ENCODE assay signal across 11 cellular contexts in the genomic region with DNA sequence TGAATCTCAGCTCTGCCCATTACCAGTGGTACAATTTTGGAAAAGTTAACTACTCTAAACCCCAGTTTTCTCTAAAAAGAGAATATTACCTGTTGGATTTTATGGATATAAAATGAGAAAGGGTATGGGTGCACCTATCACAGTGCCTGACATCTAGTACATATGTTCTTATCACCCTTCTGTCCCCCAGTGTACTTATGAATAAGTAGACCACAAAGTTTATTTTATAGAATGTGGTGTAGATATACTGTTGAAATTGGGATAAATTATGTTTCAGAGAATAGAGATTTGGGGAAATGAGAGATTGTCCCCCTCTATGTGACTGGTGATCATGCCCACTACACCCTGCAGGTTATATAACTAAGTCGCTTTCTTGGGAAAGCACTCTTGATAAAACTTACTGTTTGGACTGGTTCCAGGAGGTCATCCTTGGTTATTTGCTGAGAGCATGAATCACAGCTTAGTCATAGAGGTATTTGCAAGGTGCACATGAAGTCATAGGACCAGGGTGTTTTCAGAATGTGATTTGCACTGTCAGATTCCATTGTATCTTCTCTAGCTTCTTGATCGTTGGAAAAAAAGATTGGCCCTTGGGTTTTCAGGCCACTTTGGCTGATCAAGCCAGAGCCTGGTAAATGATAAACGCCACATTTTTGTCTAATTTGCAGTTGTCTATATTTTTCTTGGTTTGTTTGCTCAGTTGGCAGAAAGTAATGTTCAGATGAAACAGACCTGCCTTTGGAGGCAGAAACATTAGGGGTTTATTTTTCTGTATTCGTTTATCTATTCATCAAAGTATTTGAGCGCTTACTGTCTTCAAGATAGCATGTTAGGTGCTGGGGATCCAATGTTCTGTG. TPM values are rescaled to one million over a fixed set of nuclear protein-coding genes. Genes with fewer than 3 reads are reported as not detected.
A peak's percentile ranks its signal among the peaks of the same experiment; 100 is the strongest.
DNase-seq lines count a peak whose midpoint lies in the region; ATAC-seq and TF ChIP-seq lines count a peak whose summit lies in the region.
"Had no signal": no experiment of that assay in that cellular context is flagged by ENCODE, and none has a peak within 500 bp of the region (broad histone marks: within the 10 kb centered on the region; RNA-seq: fewer than 3 reads in every experiment).

No MANE protein-coding gene starts in this region.

- no peaks in the 10 kb centered on the region for H4K20me1 ChIP-seq in fibroblast of lung (ENCODE audit: control insufficient read depth, extremely low read depth, insufficient read depth, low read length)

- H3K9ac ChIP-seq in fibroblast of lung (ENCODE audit: insufficient read depth, low read length): no peak overlapping the region

- DNase-seq in DMS79 (lab: John Stamatoyannopoulos, UW) (peak; percentile 3), DMS79 treated with DMSO at 0.1 percent for 48 hours (lab: John Stamatoyannopoulos, UW) (no peak), RPMI7951 (ENCODE audit: low read depth) (peak; percentile 82), fibroblast of lung (ENCODE audit: low read depth in 2 of 2) (peak; percentile 21 to 84), renal cortical epithelial cell (ENCODE audit: low read depth) (peak; percentile 99), BE2C (no peak), GM19240 (ENCODE audit: insufficient read length, low spot score) (no peak)
- DNase-seq: effector CD8-positive, alpha-beta T cell; NCI-H146; SHP77 had no signal

- H3K4me3 ChIP-seq in fibroblast of lung (replicated peaks in 1 of 4; ENCODE audit: control extremely low read depth in 1 of 4, insufficient read depth in 1 of 4, low read depth in 3 of 4, low read length in 4 of 4): no peak overlapping the region
- no peak overlapping the region for H3K4me3 ChIP-seq in BE2C (ENCODE audit: low read depth, low read length)

- TF ChIP-seq CTCF in fibroblast of lung (conservative IDR thresholded peaks at IDR 0.05 in 1 of 2, IDR thresholded peaks at IDR 0.05 in 1 of 2; ENCODE audit: low read depth in 1 of 2, low read length in 2 of 2): no peak
- no peak for TF ChIP-seq CTCF in BE2C (IDR thresholded peaks at IDR 0.05; ENCODE audit: low read depth, low read length)

- H3K27ac ChIP-seq in fibroblast of lung (ENCODE audit: insufficient read depth, low read length): no peak overlapping the region

- H3K4me1 ChIP-seq in fibroblast of lung (ENCODE audit: control insufficient read depth, extremely low read depth, insufficient read depth, low read length) (peaks cover 2% of the 10 kb centered on the region), BE2C (no peaks in the 10 kb centered on the region)

- H3K36me3 ChIP-seq in fibroblast of lung (ENCODE audit: control insufficient read depth, insufficient read depth, low read length) (no peaks in the 10 kb centered on the region), BE2C (no peaks in the 10 kb centered on the region)

- no peak overlapping the region for H3K4me2 ChIP-seq in fibroblast of lung (ENCODE audit: extremely low read depth, insufficient read depth, low read length)

- H3K9me3 ChIP-seq in fibroblast of lung (ENCODE audit: control insufficient read depth, insufficient read depth, low read depth, low read length) (no peaks in the 10 kb centered on the region), BE2C (no peaks in the 10 kb centered on the region)

- H2AFZ ChIP-seq in fibroblast of lung (ENCODE audit: low read length): no peak overlapping the region

- H3K79me2 ChIP-seq in fibroblast of lung (ENCODE audit: control insufficient read depth, insufficient read depth, low read length): no peaks in the 10 kb centered on the region

- H3K27me3 ChIP-seq in fibroblast of lung (ENCODE audit: control insufficient read depth, insufficient read depth, low read length) (no peaks in the 10 kb centered on the region), BE2C (no peaks in the 10 kb centered on the region)

- ATAC-seq in GM21619 (IDR thresholded peaks at IDR 0.05; ENCODE audit: unreplicated experiment): no peak

RNA-seq across cellular contexts. Expression of gene STX3, which starts 21.3 kb away (rescaled TPM):
- 23.9 and 32.0 TPM in 2 replicates for total RNA-seq in RPMI7951 (2014; rRNA removed; shearing (Covaris generic))
- total RNA-seq in fibroblast of lung: 19.0 and 23.9 TPM in 2 replicates
- 21.9 and 22.0 TPM in 2 replicates for polyA plus RNA-seq in fibroblast of lung
- 11.1 and 14.8 TPM in 2 replicates for polyA plus RNA-seq in fibroblast of lung (2012)
- 4.7 and 7.6 TPM in 2 replicates for polyA minus RNA-seq in fibroblast of lung (ENCODE audit: low replicate concordance)
- 58.0 and 91.6 TPM in 2 replicates for total RNA-seq in renal cortical epithelial cell
- polyA plus RNA-seq in BE2C (2012; ENCODE audit: insufficient read depth, insufficient read length, low read depth): 7.8 TPM

RNA-seq across cellular contexts. Expression of gene MRPL16, which starts 34.1 kb away (rescaled TPM):
- total RNA-seq in RPMI7951 (2014; rRNA removed; shearing (Covaris generic)): 60.8 and 76.6 TPM in 2 replicates
- total RNA-seq in fibroblast of lung: 39.3 and 43.1 TPM in 2 replicates
- 64.9 and 70.9 TPM in 2 replicates for polyA plus RNA-seq in fibroblast of lung
- 47.8 and 52.5 TPM in 2 replicates for polyA plus RNA-seq in fibroblast of lung (2012)
- polyA minus RNA-seq in fibroblast of lung (ENCODE audit: low replicate concordance): 9.9 and 19.2 TPM in 2 replicates
- total RNA-seq in renal cortical epithelial cell: 43.2 and 43.9 TPM in 2 replicates
- 45.0 TPM for polyA plus RNA-seq in BE2C (2012; ENCODE audit: insufficient read depth, insufficient read length, low read depth)

Comparison
In these comparisons a context has a peak if more than half of its experiments do, and no peak if none do; other contexts are left out.
1. DNase-seq: peak in DMS79 (single experiment), RPMI7951 (single experiment), fibroblast of lung (2 of 2) and renal cortical epithelial cell (single experiment); none in DMS79 treated with DMSO at 0.1 percent for 48 hours (single experiment), BE2C (single experiment) and GM19240 (single experiment).